ENCODE assay signal across 6 cellular contexts in the genomic region with DNA sequence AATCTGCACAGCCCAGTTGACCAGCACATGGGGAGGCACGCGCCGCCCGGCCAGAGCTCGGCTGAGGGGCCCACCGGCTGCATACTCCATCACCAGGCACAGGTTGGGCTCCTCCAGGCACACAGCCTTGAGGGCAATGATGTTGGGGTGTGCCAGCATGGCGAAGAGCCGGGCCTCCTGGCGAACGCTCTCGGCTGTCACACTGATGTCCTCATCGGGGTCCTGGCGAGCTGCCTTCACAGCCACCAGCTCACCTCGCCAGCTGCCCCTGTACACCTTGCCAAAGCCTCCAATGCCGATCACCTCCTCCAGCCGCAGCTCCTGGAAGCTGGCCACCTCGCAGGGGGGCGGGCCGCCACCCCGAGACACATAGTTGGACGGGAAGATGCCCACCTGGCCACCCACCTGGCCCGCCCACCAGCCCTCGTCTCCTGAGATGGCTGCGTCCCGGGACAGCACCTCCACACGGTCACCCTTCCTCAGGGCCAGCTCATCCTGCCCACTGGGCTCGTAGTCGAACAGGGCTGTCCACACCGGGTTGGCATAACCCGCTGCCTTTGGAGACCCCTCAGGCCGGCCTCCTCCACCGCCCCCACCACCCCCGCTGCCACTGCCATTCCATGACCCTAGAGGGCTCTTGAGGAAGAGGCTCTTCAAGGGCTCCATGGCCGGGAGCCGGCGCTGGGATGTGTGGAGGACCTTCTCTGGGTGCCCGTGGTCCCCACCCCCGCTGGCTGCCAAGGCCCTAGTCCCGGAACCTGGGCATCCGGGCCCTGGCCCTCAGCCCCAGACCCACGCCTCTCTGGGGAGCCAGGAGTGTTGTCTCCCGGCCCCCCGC. TPM values are rescaled to one million over a fixed set of nuclear protein-coding genes. Genes with fewer than 3 reads are reported as not detected.
DNase-seq lines count a peak whose midpoint lies in the region; ATAC-seq, FAIRE-seq and TF ChIP-seq lines count a peak whose summit lies in the region.

No MANE protein-coding gene starts in this region.

- H3K4me3 ChIP-seq in cardiac muscle cell, result peak overlapping the region; percentile 69
- H3K4me3 ChIP-seq in small intestine (ENCODE audit: low read depth in 1 of 2, low read length in 2 of 2), result peak overlapping the region; percentile 91 to 95

- peak in 1 of 2 donors; percentile 28 for DNase-seq in cardiac muscle cell (ENCODE audit: low read depth in 1 of 2, low spot score in 1 of 2)
- DNase-seq in Right ventricle myocardium superior, result no peak
- DNase-seq in epithelial cell of prostate (ENCODE audit: low read depth, low spot score), result no peak
- DNase-seq in small intestine, result no peak
- no peak for DNase-seq in LoVo (ENCODE audit: low spot score)

- H3K36me3 ChIP-seq in cardiac muscle cell, result no peaks in the 10 kb centered on the region
- H3K36me3 ChIP-seq in small intestine (ENCODE audit: control insufficient read depth in 2 of 2, insufficient read depth in 2 of 2, low read length in 2 of 2), result peaks cover 5 to 10% of the 10 kb centered on the region in 2 donors

- FAIRE-seq in small intestine (lab: Jason Lieb, UNC), result no peak

- H3K9me3 ChIP-seq in cardiac muscle cell (ENCODE audit: low read depth), result no peaks in the 10 kb centered on the region
- no peaks in the 10 kb centered on the region for H3K9me3 ChIP-seq in small intestine (ENCODE audit: control insufficient read depth, low read depth)

- TF ChIP-seq CTCF in cardiac muscle cell (IDR thresholded peaks at IDR 0.05; ENCODE audit: low read depth, low read length), result no peak

- H3K27ac ChIP-seq in cardiac muscle cell (peak overlapping the region; percentile 77), epithelial cell of prostate (peak overlapping the region; percentile 93), small intestine (ENCODE audit: low read depth in 1 of 2, low read length in 1 of 2) (peak overlapping the region; percentile 86 to 95)

- intact Hi-C loops in Right ventricle myocardium superior (cut with DNase I), result no loop called here

- 2 to 18% (median 8%) methylated on average over 34 to 43 of the region's 43 CpGs for WGBS in small intestine, 3 donors

- H3K4me1 ChIP-seq in cardiac muscle cell (ENCODE audit: low read depth) (peaks cover 12% of the 10 kb centered on the region), small intestine (ENCODE audit: control insufficient read depth in 2 of 2, insufficient read depth in 1 of 2, low read depth in 1 of 2, low read length in 1 of 2) (peaks cover 3 to 14% of the 10 kb centered on the region in 2 donors)

- ATAC-seq in Right ventricle myocardium superior (ENCODE audit: poor library complexity) (no peak), HG03439 (IDR thresholded peaks at IDR 0.05; ENCODE audit: unreplicated experiment) (no peak)

- no peaks in the 10 kb centered on the region for H3K27me3 ChIP-seq in cardiac muscle cell
- no peaks in the 10 kb centered on the region for H3K27me3 ChIP-seq in small intestine (ENCODE audit: control insufficient read depth in 2 of 2, insufficient read depth in 2 of 2, low read length in 2 of 2)

RNA-seq across cellular contexts. Expression of a gene that starts 0.7 kb away (rescaled TPM):
- total RNA-seq in cardiac muscle cell, result 44.8 and 63.1 TPM in 2 replicates
- polyA plus RNA-seq in cardiac muscle cell, result 25.9 and 31.2 TPM in 2 replicates
- 38.5 TPM for total RNA-seq in Right ventricle myocardium superior
- polyA plus RNA-seq in small intestine, result 100 to 1,000 TPM in 2 of 3 donors, 10 to 100 TPM in 1; 66.4 to 180 (median 175) TPM

RNA-seq across cellular contexts. Expression of a gene that starts 2.3 kb away (rescaled TPM):
- total RNA-seq in cardiac muscle cell (40.9 and 42.7 TPM in 2 replicates), Right ventricle myocardium superior (9.3 TPM)
- polyA plus RNA-seq in cardiac muscle cell (18.9 and 22.0 TPM in 2 replicates), small intestine (10 to 100 TPM; 12.7 to 25.7 (median 18.6) TPM)

RNA-seq across cellular contexts. Expression of a gene that starts 17.7 kb away (rescaled TPM):
- 0.25 TPM in 1 of 2 replicates, not detected in the other for total RNA-seq in cardiac muscle cell
- not detected in 2 replicates for polyA plus RNA-seq in cardiac muscle cell
- 0.81 TPM for total RNA-seq in Right ventricle myocardium superior
- polyA plus RNA-seq in small intestine, result 10 to 100 TPM in 1 of 3 donors, under 1 TPM in 1, not detected in 1; 0.84 to 31.1 TPM

RNA-seq across cellular contexts. Expression of a gene that starts 24.6 kb away (rescaled TPM):
- total RNA-seq in cardiac muscle cell (17.3 and 25.9 TPM in 2 replicates), Right ventricle myocardium superior (22.5 TPM)
- polyA plus RNA-seq in cardiac muscle cell (21.6 and 33.7 TPM in 2 replicates), small intestine (10 to 100 TPM; 21.7 to 45.2 (median 41.1) TPM)

RNA-seq across cellular contexts. Expression of a gene that starts 37.5 kb away (rescaled TPM):
- 14.9 and 50.5 TPM in 2 replicates for total RNA-seq in cardiac muscle cell
- 14.2 and 30.0 TPM in 2 replicates for polyA plus RNA-seq in cardiac muscle cell
- total RNA-seq in Right ventricle myocardium superior, result 44.9 TPM
- 100 to 1,000 TPM in 1 of 3 donors, 10 to 100 TPM in 2; 36.1 to 131 (median 68.4) TPM for polyA plus RNA-seq in small intestine
